In genomic region chr11:1854949-1855885, GRCh38 we compare ENCODE assay signal across 1 cellular context.
TF ChIP-seq lines count a peak whose summit lies in the region.

No MANE protein-coding gene starts in this region.

TF ChIP-seq in GM12878, 131 proteins besides CTCF, POLR2A, EP300 and RAD21 (continues in another document):
- TF ChIP-seq SREBF1 (IDR thresholded peaks at IDR 0.05; ENCODE audit: low read length), result no peak
- TF ChIP-seq CHD2 (IDR thresholded peaks at IDR 0.05; ENCODE audit: borderline replicate concordance, low read depth, low read length), result no peak; the same call in 1 of the 2 replicates
- TF ChIP-seq KAT2A (conservative IDR thresholded peaks at IDR 0.05; ENCODE audit: control insufficient read depth, low read depth, low read length), result no peak
- TF ChIP-seq JUND (IDR thresholded peaks at IDR 0.05; ENCODE audit: low read depth, low read length), result no peak
- peak in 1 of 2 experiments; percentile 91; a peak in 2 of 3 replicates for TF ChIP-seq EGR1 (IDR thresholded peaks at IDR 0.05; ENCODE audit: borderline replicate concordance in 1 of 2, low read depth in 2 of 2, low read length in 2 of 2)
- TF ChIP-seq, protein P1, sequence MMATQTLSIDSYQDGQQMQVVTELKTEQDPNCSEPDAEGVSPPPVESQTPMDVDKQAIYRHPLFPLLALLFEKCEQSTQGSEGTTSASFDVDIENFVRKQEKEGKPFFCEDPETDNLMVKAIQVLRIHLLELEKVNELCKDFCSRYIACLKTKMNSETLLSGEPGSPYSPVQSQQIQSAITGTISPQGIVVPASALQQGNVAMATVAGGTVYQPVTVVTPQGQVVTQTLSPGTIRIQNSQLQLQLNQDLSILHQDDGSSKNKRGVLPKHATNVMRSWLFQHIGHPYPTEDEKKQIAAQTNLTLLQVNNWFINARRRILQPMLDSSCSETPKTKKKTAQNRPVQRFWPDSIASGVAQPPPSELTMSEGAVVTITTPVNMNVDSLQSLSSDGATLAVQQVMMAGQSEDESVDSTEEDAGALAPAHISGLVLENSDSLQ (IDR thresholded peaks at IDR 0.05), result no peak
- 0 out of 2 replicates have a peak, but pooled peaks have one; percentile 73 for TF ChIP-seq TAF1 (IDR thresholded peaks at IDR 0.05; ENCODE audit: borderline replicate concordance, low read depth, low read length)
- TF ChIP-seq, protein P2, sequence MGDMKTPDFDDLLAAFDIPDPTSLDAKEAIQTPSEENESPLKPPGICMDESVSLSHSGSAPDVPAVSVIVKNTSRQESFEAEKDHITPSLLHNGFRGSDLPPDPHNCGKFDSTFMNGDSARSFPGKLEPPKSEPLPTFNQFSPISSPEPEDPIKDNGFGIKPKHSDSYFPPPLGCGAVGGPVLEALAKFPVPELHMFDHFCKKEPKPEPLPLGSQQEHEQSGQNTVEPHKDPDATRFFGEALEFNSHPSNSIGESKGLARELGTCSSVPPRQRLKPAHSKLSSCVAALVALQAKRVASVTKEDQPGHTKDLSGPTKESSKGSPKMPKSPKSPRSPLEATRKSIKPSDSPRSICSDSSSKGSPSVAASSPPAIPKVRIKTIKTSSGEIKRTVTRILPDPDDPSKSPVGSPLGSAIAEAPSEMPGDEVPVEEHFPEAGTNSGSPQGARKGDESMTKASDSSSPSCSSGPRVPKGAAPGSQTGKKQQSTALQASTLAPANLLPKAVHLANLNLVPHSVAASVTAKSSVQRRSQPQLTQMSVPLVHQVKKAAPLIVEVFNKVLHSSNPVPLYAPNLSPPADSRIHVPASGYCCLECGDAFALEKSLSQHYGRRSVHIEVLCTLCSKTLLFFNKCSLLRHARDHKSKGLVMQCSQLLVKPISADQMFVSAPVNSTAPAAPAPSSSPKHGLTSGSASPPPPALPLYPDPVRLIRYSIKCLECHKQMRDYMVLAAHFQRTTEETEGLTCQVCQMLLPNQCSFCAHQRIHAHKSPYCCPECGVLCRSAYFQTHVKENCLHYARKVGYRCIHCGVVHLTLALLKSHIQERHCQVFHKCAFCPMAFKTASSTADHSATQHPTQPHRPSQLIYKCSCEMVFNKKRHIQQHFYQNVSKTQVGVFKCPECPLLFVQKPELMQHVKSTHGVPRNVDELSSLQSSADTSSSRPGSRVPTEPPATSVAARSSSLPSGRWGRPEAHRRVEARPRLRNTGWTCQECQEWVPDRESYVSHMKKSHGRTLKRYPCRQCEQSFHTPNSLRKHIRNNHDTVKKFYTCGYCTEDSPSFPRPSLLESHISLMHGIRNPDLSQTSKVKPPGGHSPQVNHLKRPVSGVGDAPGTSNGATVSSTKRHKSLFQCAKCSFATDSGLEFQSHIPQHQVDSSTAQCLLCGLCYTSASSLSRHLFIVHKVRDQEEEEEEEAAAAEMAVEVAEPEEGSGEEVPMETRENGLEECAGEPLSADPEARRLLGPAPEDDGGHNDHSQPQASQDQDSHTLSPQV (IDR thresholded peaks at IDR 0.05), result no peak
- TF ChIP-seq WRNIP1 (IDR thresholded peaks at IDR 0.05; ENCODE audit: borderline replicate concordance, low read depth, low read length), result no peak
- TF ChIP-seq CEBPZ (IDR thresholded peaks at IDR 0.05; ENCODE audit: low read depth, low read length), result no peak
- peak; percentile 96 to 97 for TF ChIP-seq IKZF2 (IDR thresholded peaks at IDR 0.05)
- TF ChIP-seq, protein P3, sequence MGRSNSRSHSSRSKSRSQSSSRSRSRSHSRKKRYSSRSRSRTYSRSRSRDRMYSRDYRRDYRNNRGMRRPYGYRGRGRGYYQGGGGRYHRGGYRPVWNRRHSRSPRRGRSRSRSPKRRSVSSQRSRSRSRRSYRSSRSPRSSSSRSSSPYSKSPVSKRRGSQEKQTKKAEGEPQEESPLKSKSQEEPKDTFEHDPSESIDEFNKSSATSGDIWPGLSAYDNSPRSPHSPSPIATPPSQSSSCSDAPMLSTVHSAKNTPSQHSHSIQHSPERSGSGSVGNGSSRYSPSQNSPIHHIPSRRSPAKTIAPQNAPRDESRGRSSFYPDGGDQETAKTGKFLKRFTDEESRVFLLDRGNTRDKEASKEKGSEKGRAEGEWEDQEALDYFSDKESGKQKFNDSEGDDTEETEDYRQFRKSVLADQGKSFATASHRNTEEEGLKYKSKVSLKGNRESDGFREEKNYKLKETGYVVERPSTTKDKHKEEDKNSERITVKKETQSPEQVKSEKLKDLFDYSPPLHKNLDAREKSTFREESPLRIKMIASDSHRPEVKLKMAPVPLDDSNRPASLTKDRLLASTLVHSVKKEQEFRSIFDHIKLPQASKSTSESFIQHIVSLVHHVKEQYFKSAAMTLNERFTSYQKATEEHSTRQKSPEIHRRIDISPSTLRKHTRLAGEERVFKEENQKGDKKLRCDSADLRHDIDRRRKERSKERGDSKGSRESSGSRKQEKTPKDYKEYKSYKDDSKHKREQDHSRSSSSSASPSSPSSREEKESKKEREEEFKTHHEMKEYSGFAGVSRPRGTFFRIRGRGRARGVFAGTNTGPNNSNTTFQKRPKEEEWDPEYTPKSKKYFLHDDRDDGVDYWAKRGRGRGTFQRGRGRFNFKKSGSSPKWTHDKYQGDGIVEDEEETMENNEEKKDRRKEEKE (IDR thresholded peaks at IDR 0.05), result no peak
- no peak for TF ChIP-seq MYC (IDR thresholded peaks at IDR 0.05; ENCODE audit: insufficient read depth, insufficient read length, insufficient replicate concordance, low read length, severe bottlenecking)
- peak; percentile 85 for TF ChIP-seq TCF12 (IDR thresholded peaks at IDR 0.05; ENCODE audit: low read depth, low read length)
- TF ChIP-seq JUNB (IDR thresholded peaks at IDR 0.05), result peak; percentile 91
- peak; percentile 14; the same call in 1 of the 2 replicates for TF ChIP-seq ZNF384 (IDR thresholded peaks at IDR 0.05; ENCODE audit: borderline replicate concordance, low read depth, low read length)
- no peak for TF ChIP-seq PML (IDR thresholded peaks at IDR 0.05; ENCODE audit: low read length)
- TF ChIP-seq, protein P4, sequence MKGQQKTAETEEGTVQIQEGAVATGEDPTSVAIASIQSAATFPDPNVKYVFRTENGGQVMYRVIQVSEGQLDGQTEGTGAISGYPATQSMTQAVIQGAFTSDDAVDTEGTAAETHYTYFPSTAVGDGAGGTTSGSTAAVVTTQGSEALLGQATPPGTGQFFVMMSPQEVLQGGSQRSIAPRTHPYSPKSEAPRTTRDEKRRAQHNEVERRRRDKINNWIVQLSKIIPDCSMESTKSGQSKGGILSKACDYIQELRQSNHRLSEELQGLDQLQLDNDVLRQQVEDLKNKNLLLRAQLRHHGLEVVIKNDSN (IDR thresholded peaks at IDR 0.05; ENCODE audit: borderline replicate concordance, extremely low read length, insufficient read depth, low read depth, low read length), result no peak
- TF ChIP-seq MTA2 (IDR thresholded peaks at IDR 0.05; ENCODE audit: low read depth), result peak; percentile 68
- TF ChIP-seq POLR2AphosphoS5 (IDR thresholded peaks at IDR 0.05; ENCODE audit: low read length), result peak; percentile 10
- no peak for TF ChIP-seq GABPA (IDR thresholded peaks at IDR 0.05; ENCODE audit: low read depth)
- no peak for TF ChIP-seq CHD1 (IDR thresholded peaks at IDR 0.05; ENCODE audit: low read depth, low read length)
- no peak for TF ChIP-seq CEBPB (IDR thresholded peaks at IDR 0.05; ENCODE audit: borderline replicate concordance in 1 of 2, low read depth in 2 of 2, low read length in 2 of 2)
- TF ChIP-seq SIN3A (IDR thresholded peaks at IDR 0.05; ENCODE audit: low read depth, low read length), result peak; percentile 37; the same call in 1 of the 2 replicates
- TF ChIP-seq SMC3 (IDR thresholded peaks at IDR 0.05; ENCODE audit: borderline replicate concordance, low read length), result 0 out of 2 replicates have a peak, but pooled peaks have one; percentile 20
- peak; percentile 61; the same call in 1 of the 2 replicates for TF ChIP-seq SPI1 (IDR thresholded peaks at IDR 0.05; ENCODE audit: borderline replicate concordance, insufficient read depth, low read depth, low read length)
- peak; percentile 100 for TF ChIP-seq PAX5 (IDR thresholded peaks at IDR 0.05; ENCODE audit: borderline replicate concordance, low read depth, low read length)
- peak; percentile 98 for TF ChIP-seq RELA (IDR thresholded peaks at IDR 0.05; ENCODE audit: borderline replicate concordance, partially characterized antibody)
- no peak for TF ChIP-seq CREB1 (IDR thresholded peaks at IDR 0.05; ENCODE audit: low read depth)
- no peak for TF ChIP-seq KLF5 (IDR thresholded peaks at IDR 0.05; ENCODE audit: partially characterized antibody)
- no peak for TF ChIP-seq BRCA1 (IDR thresholded peaks at IDR 0.05; ENCODE audit: low read depth, low read length)
- peak; percentile 75 for TF ChIP-seq SMARCA5 (IDR thresholded peaks at IDR 0.05)
- TF ChIP-seq NR2F1 (conservative IDR thresholded peaks at IDR 0.05), result peak; percentile 81
- no peak for TF ChIP-seq NR2C2 (IDR thresholded peaks at IDR 0.05; ENCODE audit: borderline replicate concordance, control insufficient read depth, insufficient read length, low read depth)
- TF ChIP-seq, protein P5, sequence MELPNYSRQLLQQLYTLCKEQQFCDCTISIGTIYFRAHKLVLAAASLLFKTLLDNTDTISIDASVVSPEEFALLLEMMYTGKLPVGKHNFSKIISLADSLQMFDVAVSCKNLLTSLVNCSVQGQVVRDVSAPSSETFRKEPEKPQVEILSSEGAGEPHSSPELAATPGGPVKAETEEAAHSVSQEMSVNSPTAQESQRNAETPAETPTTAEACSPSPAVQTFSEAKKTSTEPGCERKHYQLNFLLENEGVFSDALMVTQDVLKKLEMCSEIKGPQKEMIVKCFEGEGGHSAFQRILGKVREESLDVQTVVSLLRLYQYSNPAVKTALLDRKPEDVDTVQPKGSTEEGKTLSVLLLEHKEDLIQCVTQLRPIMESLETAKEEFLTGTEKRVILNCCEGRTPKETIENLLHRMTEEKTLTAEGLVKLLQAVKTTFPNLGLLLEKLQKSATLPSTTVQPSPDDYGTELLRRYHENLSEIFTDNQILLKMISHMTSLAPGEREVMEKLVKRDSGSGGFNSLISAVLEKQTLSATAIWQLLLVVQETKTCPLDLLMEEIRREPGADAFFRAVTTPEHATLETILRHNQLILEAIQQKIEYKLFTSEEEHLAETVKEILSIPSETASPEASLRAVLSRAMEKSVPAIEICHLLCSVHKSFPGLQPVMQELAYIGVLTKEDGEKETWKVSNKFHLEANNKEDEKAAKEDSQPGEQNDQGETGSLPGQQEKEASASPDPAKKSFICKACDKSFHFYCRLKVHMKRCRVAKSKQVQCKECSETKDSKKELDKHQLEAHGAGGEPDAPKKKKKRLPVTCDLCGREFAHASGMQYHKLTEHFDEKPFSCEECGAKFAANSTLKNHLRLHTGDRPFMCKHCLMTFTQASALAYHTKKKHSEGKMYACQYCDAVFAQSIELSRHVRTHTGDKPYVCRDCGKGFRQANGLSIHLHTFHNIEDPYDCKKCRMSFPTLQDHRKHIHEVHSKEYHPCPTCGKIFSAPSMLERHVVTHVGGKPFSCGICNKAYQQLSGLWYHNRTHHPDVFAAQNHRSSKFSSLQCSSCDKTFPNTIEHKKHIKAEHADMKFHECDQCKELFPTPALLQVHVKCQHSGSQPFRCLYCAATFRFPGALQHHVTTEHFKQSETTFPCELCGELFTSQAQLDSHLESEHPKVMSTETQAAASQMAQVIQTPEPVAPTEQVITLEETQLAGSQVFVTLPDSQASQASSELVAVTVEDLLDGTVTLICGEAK (IDR thresholded peaks at IDR 0.05; ENCODE audit: borderline replicate concordance), result no peak
- peak; percentile 89 for TF ChIP-seq BCL3 (IDR thresholded peaks at IDR 0.05; ENCODE audit: borderline replicate concordance, insufficient read depth, low read depth, low read length, poor library complexity, severe bottlenecking)
- peak; percentile 68 to 70 for TF ChIP-seq BHLHE40 (IDR thresholded peaks at IDR 0.05; ENCODE audit: borderline replicate concordance in 1 of 2, low read depth in 2 of 2, low read length in 1 of 2)
- no peak for TF ChIP-seq ZSCAN29 (IDR thresholded peaks at IDR 0.05)
- no peak for TF ChIP-seq CBX5 (IDR thresholded peaks at IDR 0.05; ENCODE audit: low read depth)
- TF ChIP-seq IRF4 (IDR thresholded peaks at IDR 0.05; ENCODE audit: low read depth, low read length), result peak; percentile 80
- no peak for TF ChIP-seq MTA3 (IDR thresholded peaks at IDR 0.05; ENCODE audit: borderline replicate concordance, low read length)
- peak; percentile 100 for TF ChIP-seq EED (IDR thresholded peaks at IDR 0.05; ENCODE audit: low read depth)
- TF ChIP-seq CREM (IDR thresholded peaks at IDR 0.05; ENCODE audit: low read depth), result peak; percentile 92
- TF ChIP-seq RUNX3 (IDR thresholded peaks at IDR 0.05; ENCODE audit: low read length), result no peak
- TF ChIP-seq RFX5 (IDR thresholded peaks at IDR 0.05; ENCODE audit: low read depth, low read length), result no peak
